Comparison of ENCODE assay signal across 11 cellular contexts in the genomic region with DNA sequence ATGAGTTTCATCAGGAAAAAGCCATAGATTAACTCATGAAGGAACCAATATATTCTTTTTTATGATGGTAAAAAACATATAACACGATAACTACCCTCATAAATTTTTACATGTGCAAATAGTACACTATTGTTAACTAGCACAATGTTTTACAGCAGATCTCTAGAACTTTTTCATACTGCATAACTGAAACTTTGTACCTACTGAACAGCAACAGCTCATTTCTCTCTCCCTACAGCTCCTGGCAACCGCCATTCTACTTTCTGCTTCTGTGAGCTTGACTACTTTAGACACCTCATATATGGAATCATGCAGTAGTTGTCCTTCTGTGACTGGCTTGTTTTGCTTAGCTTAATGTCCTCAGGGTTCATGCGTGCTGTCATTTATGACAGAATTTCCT.
"Had no signal": no experiment of that assay in that cellular context is flagged by ENCODE, and none has a peak within 500 bp of the region (broad histone marks: within the 10 kb centered on the region; RNA-seq: fewer than 3 reads in every experiment).

No MANE protein-coding gene starts in this region.

- H3K27me3 ChIP-seq: cardiac muscle cell, heart left ventricle, left lung, testis had no signal

- DNase-seq: activated CD4-positive, CD25-positive, alpha-beta regulatory T cell treated with anti-CD3 and anti-CD28 coated beads, Interleukin-2, amount 50 U/mL, for 72 hours; activated effector memory CD4-positive, alpha-beta T cell treated with anti-CD3 and anti-CD28 coated beads, Interleukin-2, amount 50 U/mL, for 16 hours; effector CD4-positive, alpha-beta T cell; heart left ventricle; left lung; nephron progenitor cell; stimulated activated CD4-positive, alpha-beta T cell treated with anti-CD3 and anti-CD28 coated beads, Interleukin-2, amount 100 ng/mL, for 24 hours; testis had no signal

- H3K27me3 Mint-ChIP-seq: stimulated activated naive CD8-positive, alpha-beta T cell treated with anti-CD3 and anti-CD28 coated beads, Interleukin-15, amount 100 ng/mL, for 72 hours had no signal

- H3K9me3 Mint-ChIP-seq: nephron progenitor cell had no signal

- H3K4me1 ChIP-seq: left lung, testis had no signal

- H3K4me3 Mint-ChIP-seq: nephron progenitor cell had no signal

- H3K36me3 ChIP-seq: cardiac muscle cell, heart left ventricle, left lung had no signal

- H3K9me3 ChIP-seq: heart left ventricle, left lung, testis had no signal

- H3K27ac ChIP-seq: cardiac muscle cell, heart left ventricle, left lung, testis had no signal

- ATAC-seq: heart left ventricle, left lung, sciatic nerve had no signal

- H3K27ac Mint-ChIP-seq: nephron progenitor cell had no signal

- H3K4me3 ChIP-seq: cardiac muscle cell, heart left ventricle, left lung, testis had no signal
